ENCODE assay signal across 2 cellular contexts in the genomic region with DNA sequence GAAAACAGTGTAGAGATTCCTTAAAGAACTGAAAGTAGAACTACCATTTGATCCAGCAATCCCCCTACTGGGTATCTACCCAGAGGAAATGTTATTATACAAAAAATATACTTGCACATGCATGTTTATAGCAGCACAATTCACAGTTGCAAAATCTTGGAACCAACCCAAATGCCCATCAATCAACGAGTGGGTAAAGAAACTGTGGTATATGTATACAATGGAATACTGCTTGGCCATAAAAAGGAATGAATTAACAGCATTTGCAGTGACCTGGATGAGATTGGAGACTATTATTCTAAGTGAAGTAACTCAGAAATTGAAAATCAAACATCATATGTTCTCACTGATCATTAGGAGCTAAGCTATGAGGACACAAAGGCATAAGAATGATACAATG. TPM values are rescaled to one million over a fixed set of nuclear protein-coding genes. Genes with fewer than 3 reads are reported as not detected.
"Had no signal": no experiment of that assay in that cellular context is flagged by ENCODE, and none has a peak within 500 bp of the region (broad histone marks: within the 10 kb centered on the region; RNA-seq: fewer than 3 reads in every experiment).

No MANE protein-coding gene starts in this region.

RNA-seq across cellular contexts. Expression of a gene that starts 36.5 kb away (rescaled TPM):
- total RNA-seq: lung microvascular endothelial cell had no signal
- polyA plus RNA-seq: immature natural killer cell had no signal
